26 cellular contexts compared by ENCODE assay signal in genomic region chr20:48616481-48616880, GRCh38.
"Had no signal": no experiment of that assay in that cellular context is flagged by ENCODE, and none has a peak within 500 bp of the region (broad histone marks: within the 10 kb centered on the region; RNA-seq: fewer than 3 reads in every experiment).

No MANE protein-coding gene starts in this region.

- H3K36me3 ChIP-seq: brain microvascular endothelial cell, esophagus muscularis mucosa, left lung, thyroid gland, WERI-Rb-1 had no signal

- DNase-seq: activated CD4-positive, alpha-beta T cell treated with anti-CD3 and anti-CD28 coated beads for 1 hour; activated CD4-positive, alpha-beta T cell treated with anti-CD3 and anti-CD28 coated beads, Interleukin-2, amount 50 U/mL, for 1 hour; activated CD8-positive, alpha-beta T cell treated with anti-CD3 and anti-CD28 coated beads, Interleukin-2, amount 10 ng/mL, durations not matched to agents 7 days and 5 days; activated naive CD4-positive, alpha-beta T cell treated with anti-CD3 and anti-CD28 coated beads for 36 hours; activated naive CD8-positive, alpha-beta T cell treated with anti-CD3 and anti-CD28 coated beads, Interleukin-2, amount 50 U/mL, for 24 hours; activated T-cell treated with anti-CD3 and anti-CD28 coated beads, Interleukin-2, amount 50 U/mL, for 24 hours; brain microvascular endothelial cell; glutamatergic neuron; immature natural killer cell; kidney glomerular epithelial cell; midbrain; nephron progenitor cell; occipital lobe; stimulated activated CD4-positive, alpha-beta T cell treated with anti-CD3 and anti-CD28 coated beads, Interleukin-4, amount 100 ng/mL, for 1 hour; stimulated activated naive CD8-positive, alpha-beta T cell treated with anti-CD3 and anti-CD28 coated beads, Interleukin-15, Interleukin-2, amounts not matched to agents 100 U/mL and 50 U/mL, for 24 hours; T-cell; thyroid gland; WERI-Rb-1 had no signal

- H3K9me3 ChIP-seq: esophagus muscularis mucosa, left lung, thyroid gland had no signal

- H3K36me3 Mint-ChIP-seq: immature natural killer cell, T-cell had no signal

- H3K4me2 ChIP-seq: hepatocyte had no signal

- H3K27me3 Mint-ChIP-seq: activated naive CD8-positive, alpha-beta T cell treated with anti-CD3 and anti-CD28 coated beads, Interleukin-2, amount 50 U/mL, for 24 hours; central memory CD8-positive, alpha-beta T cell had no signal

- H3K4me3 ChIP-seq: coronary artery, esophagus muscularis mucosa, hepatocyte, left lung, thyroid gland had no signal

- H3K27ac Mint-ChIP-seq: activated CD8-positive, alpha-beta T cell treated with anti-CD3 and anti-CD28 coated beads, Interleukin-2, amount 10 ng/mL, durations not matched to agents 7 days and 5 days; activated naive CD4-positive, alpha-beta T cell treated with anti-CD3 and anti-CD28 coated beads for 36 hours; activated naive CD8-positive, alpha-beta T cell treated with anti-CD3 and anti-CD28 coated beads, Interleukin-2, amount 50 U/mL, for 24 hours; activated T-cell treated with anti-CD3 and anti-CD28 coated beads, Interleukin-2, amount 50 U/mL, for 24 hours; activated T-helper 2 cell treated with anti-CD3 and anti-CD28 coated beads, Interferon-gamma antibody, Interleukin-2, Interleukin-4, amounts not matched to agents 10 μg/mL and 5 μg/mL and 100 μg/mL, durations not matched to agents 14 hours and 24 hours and 36 hours; nephron progenitor cell; T-cell; T-helper 2 cell treated with Interferon-gamma antibody and Interleukin-4, amounts not matched to agents 5 μg/mL and 100 μg/mL, for 36 hours had no signal

- H3K79me2 ChIP-seq: hepatocyte had no signal

- FAIRE-seq: frontal cortex had no signal

- H3K27ac ChIP-seq: brain microvascular endothelial cell, coronary artery, esophagus muscularis mucosa, hepatocyte, left lung, thyroid gland, WERI-Rb-1 had no signal

- ATAC-seq: activated CD8-positive, alpha-beta T cell treated with anti-CD3 and anti-CD28 coated beads, Interleukin-2, amount 10 ng/mL, durations not matched to agents 7 days and 5 days; activated naive CD8-positive, alpha-beta T cell treated with anti-CD3 and anti-CD28 coated beads, Interleukin-2, amount 50 U/mL, for 24 hours; left lung; stimulated activated naive CD8-positive, alpha-beta T cell treated with anti-CD3 and anti-CD28 coated beads, Interleukin-15, Interleukin-2, amounts not matched to agents 100 U/mL and 50 U/mL, for 24 hours; T-cell had no signal

- H3K4me3 Mint-ChIP-seq: activated CD8-positive, alpha-beta T cell treated with anti-CD3 and anti-CD28 coated beads, Interleukin-2, amount 10 ng/mL, durations not matched to agents 7 days and 5 days; activated naive CD4-positive, alpha-beta T cell treated with anti-CD3 and anti-CD28 coated beads for 36 hours; activated naive CD8-positive, alpha-beta T cell treated with anti-CD3 and anti-CD28 coated beads, Interleukin-2, amount 50 U/mL, for 24 hours; activated T-cell treated with anti-CD3 and anti-CD28 coated beads, Interleukin-2, amount 50 U/mL, for 24 hours; central memory CD8-positive, alpha-beta T cell; immature natural killer cell; nephron progenitor cell; T-cell; T-helper 2 cell treated with Interferon-gamma antibody and Interleukin-4, amounts not matched to agents 5 μg/mL and 100 μg/mL, for 36 hours had no signal

- H3K27me3 ChIP-seq: esophagus muscularis mucosa, hepatocyte, thyroid gland had no signal

- H2AFZ ChIP-seq: hepatocyte had no signal

- H3K9me3 Mint-ChIP-seq: activated naive CD4-positive, alpha-beta T cell treated with anti-CD3 and anti-CD28 coated beads for 36 hours; activated naive CD8-positive, alpha-beta T cell treated with anti-CD3 and anti-CD28 coated beads, Interleukin-2, amount 50 U/mL, for 24 hours; activated T-cell treated with anti-CD3 and anti-CD28 coated beads, Interleukin-2, amount 50 U/mL, for 24 hours; activated T-helper 2 cell treated with anti-CD3 and anti-CD28 coated beads, Interferon-gamma antibody, Interleukin-2, Interleukin-4, amounts not matched to agents 10 μg/mL and 5 μg/mL and 100 μg/mL, durations not matched to agents 14 hours and 24 hours and 36 hours; central memory CD8-positive, alpha-beta T cell; immature natural killer cell; nephron progenitor cell; T-cell; T-helper 2 cell treated with Interferon-gamma antibody and Interleukin-4, amounts not matched to agents 5 μg/mL and 100 μg/mL, for 36 hours had no signal
